ENCODE assay signal across 8 cellular contexts in the genomic region with DNA sequence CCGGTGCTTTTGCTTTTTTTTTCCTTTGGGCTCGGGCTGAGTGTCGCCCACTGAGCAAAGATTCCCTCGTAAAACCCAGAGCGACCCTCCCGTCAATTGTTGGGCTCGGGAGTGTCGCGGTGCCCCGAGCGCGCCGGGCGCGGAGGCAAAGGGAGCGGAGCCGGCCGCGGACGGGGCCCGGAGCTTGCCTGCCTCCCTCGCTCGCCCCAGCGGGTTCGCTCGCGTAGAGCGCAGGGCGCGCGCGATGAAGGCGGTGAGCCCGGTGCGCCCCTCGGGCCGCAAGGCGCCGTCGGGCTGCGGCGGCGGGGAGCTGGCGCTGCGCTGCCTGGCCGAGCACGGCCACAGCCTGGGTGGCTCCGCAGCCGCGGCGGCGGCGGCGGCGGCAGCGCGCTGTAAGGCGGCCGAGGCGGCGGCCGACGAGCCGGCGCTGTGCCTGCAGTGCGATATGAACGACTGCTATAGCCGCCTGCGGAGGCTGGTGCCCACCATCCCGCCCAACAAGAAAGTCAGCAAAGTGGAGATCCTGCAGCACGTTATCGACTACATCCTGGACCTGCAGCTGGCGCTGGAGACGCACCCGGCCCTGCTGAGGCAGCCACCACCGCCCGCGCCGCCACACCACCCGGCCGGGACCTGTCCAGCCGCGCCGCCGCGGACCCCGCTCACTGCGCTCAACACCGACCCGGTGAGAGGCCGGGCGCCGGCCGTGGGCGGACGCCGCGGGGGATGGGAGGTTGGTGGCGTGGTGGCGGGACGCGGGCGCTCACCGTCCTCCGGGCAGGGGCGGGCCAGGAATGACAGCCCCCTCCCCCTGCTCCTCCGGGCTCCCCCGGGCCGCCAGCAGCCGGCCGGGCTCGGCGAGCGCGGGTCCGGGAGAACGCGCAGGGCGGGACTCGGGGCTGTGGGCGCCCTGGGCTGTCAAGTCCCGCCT. TPM values are rescaled to one million over a fixed set of nuclear protein-coding genes. Genes with fewer than 3 reads are reported as not detected.
A peak's percentile ranks its signal among the peaks of the same experiment; 100 is the strongest.
DNase-seq lines count a peak whose midpoint lies in the region; ATAC-seq, FAIRE-seq and TF ChIP-seq lines count a peak whose summit lies in the region.

No MANE protein-coding gene starts in this region.

- H3K23ac ChIP-seq in H1 (ENCODE audit: insufficient read length) (no peak overlapping the region), mesendoderm (ENCODE audit: low read length) (peak overlapping the region; percentile 84)

- no peak overlapping the region; the same call in 1 of the 2 replicates for H2BK5ac ChIP-seq in H1 (ENCODE audit: low read depth, low read length)
- peak overlapping the region; percentile 73 for H2BK5ac ChIP-seq in mesendoderm (ENCODE audit: low read length)

- H3K27me3 ChIP-seq in H1 (replicated peaks in 1 of 4; ENCODE audit: control insufficient read depth in 3 of 4, extremely low read depth in 1 of 4, insufficient read depth in 3 of 4, low read length in 3 of 4), result peaks cover 0 to 4% (median 0%) of the 10 kb centered on the region in 4 experiments; a peak in 2 of 7 replicates
- no peaks in the 10 kb centered on the region for H3K27me3 ChIP-seq in mesendoderm (ENCODE audit: insufficient read depth, low read length, poor library complexity)

- no peak overlapping the region for H3K14ac ChIP-seq in H1 (ENCODE audit: insufficient read length)

- H3K36me3 ChIP-seq in H1 (ENCODE audit: control insufficient read depth in 2 of 4, insufficient read depth in 4 of 4, low read length in 3 of 4) (peaks cover 0 to 18% (median 0%) of the 10 kb centered on the region in 4 experiments; a peak in 1 of 8 replicates), mesendoderm (ENCODE audit: control insufficient read depth, insufficient read depth, low read length) (no peaks in the 10 kb centered on the region)

- H3K4me1 ChIP-seq in H1 (replicated peaks in 1 of 4; ENCODE audit: control insufficient read depth in 3 of 4, insufficient read depth in 4 of 4, low read length in 3 of 4), result peaks cover 0 to 6% (median 2%) of the 10 kb centered on the region in 4 experiments; a peak in 3 of 7 replicates
- H3K4me1 ChIP-seq in mesendoderm (ENCODE audit: control insufficient read depth, low read depth, low read length), result no peaks in the 10 kb centered on the region

- H4K5ac ChIP-seq in H1 (ENCODE audit: insufficient read length, low read depth, low read length) (no peak overlapping the region), mesendoderm (ENCODE audit: low read length) (no peak overlapping the region)

- no peak overlapping the region for H2AFZ ChIP-seq in H1 (ENCODE audit: low read length)

- ATAC-seq in HG03442 (IDR thresholded peaks at IDR 0.05; ENCODE audit: unreplicated experiment) (no peak), GM21825 (IDR thresholded peaks at IDR 0.05; ENCODE audit: unreplicated experiment) (no peak), GM21529 (IDR thresholded peaks at IDR 0.05; ENCODE audit: unreplicated experiment) (no peak)

- H3K27ac ChIP-seq in H1 (ENCODE audit: low read depth, low read length), result no peak overlapping the region
- peak overlapping the region; percentile 90 for H3K27ac ChIP-seq in mesendoderm (ENCODE audit: low read depth, low read length)

- H2BK15ac ChIP-seq in H1 (ENCODE audit: low read length) (no peak overlapping the region), mesendoderm (replicated peaks; ENCODE audit: low read depth) (no peak overlapping the region)

- H4K91ac ChIP-seq in H1 (replicated peaks; ENCODE audit: insufficient read length, low read length), result no peak overlapping the region

- H3K18ac ChIP-seq in H1 (ENCODE audit: extremely low read depth, low read length) (peak overlapping the region; percentile 78; the same call in 1 of the 2 replicates), mesendoderm (ENCODE audit: low read length) (peak overlapping the region; percentile 96)

- CTCF ChIA-PET in H1 (lab: Charles Lee; ENCODE audit: partially characterized antibody), result interaction anchor here (0.6 to 1.4 kb wide), 3 partner anchors 12 to 146 kb away, joined by 3 to 4 read pairs (median 3); no protein-coding TSS in a partner anchor

- no peak for TF ChIP-seq EP300 in H1 (IDR thresholded peaks at IDR 0.05; ENCODE audit: borderline replicate concordance in 1 of 2, low read depth in 2 of 2, low read length in 2 of 2)

- no peak overlapping the region for H2BK20ac ChIP-seq in H1 (ENCODE audit: low read length)

- H3K79me1 ChIP-seq in H1 (ENCODE audit: low read depth, low read length) (no peaks in the 10 kb centered on the region), mesendoderm (ENCODE audit: low read length) (no peaks in the 10 kb centered on the region)

- H3K56ac ChIP-seq in H1 (replicated peaks; ENCODE audit: insufficient read length, low read depth, low read length) (no peak overlapping the region), mesendoderm (ENCODE audit: low read length) (peak overlapping the region; percentile 94)

- H2BK120ac ChIP-seq in H1 (replicated peaks; ENCODE audit: low read depth, low read length), result no peak overlapping the region
- H2BK120ac ChIP-seq in mesendoderm (ENCODE audit: low read depth, low read length), result no peak overlapping the region

- H3K9ac ChIP-seq in H1 (replicated peaks in 1 of 4; ENCODE audit: extremely low read depth in 1 of 4, low read depth in 3 of 4, low read length in 3 of 4) (peak overlapping the region; percentile 46 to 92 (median 70)), mesendoderm (ENCODE audit: low read length) (peak overlapping the region; percentile 91)

- H3K4me3 ChIP-seq in AG10803 (ENCODE audit: low read length) (peak overlapping the region; percentile 78), H1 (ENCODE audit: extremely low read depth in 1 of 4, insufficient read depth in 2 of 4, low read depth in 3 of 4, low read length in 4 of 4) (peak overlapping the region; percentile 73 to 88 (median 84)), mesendoderm (ENCODE audit: low read length) (peak overlapping the region; percentile 50)

- DNase-seq in AG10803 (ENCODE audit: low read depth) (peak; percentile 40), HuH-7.5 (ENCODE audit: low spot score) (peak; percentile 25), H1 (ENCODE audit: low read depth in 1 of 2, low spot score in 2 of 2) (peak in 1 of 2 experiments; percentile 74), mesendoderm (peak; percentile 66), NCI-H128 (lab: John Stamatoyannopoulos, UW; ENCODE audit: unreplicated experiment) (no peak)

- peak overlapping the region; percentile 39; the same call in 1 of the 2 replicates for H2BK12ac ChIP-seq in H1 (ENCODE audit: low read depth, low read length)

- no peak for TF ChIP-seq CTCF in AG10803 (conservative IDR thresholded peaks at IDR 0.05; ENCODE audit: low read length)
- no peak for TF ChIP-seq CTCF in H1 (IDR thresholded peaks at IDR 0.05; ENCODE audit: control extremely low read depth in 1 of 3, insufficient read depth in 1 of 3, low read depth in 1 of 3, low read length in 3 of 3)

- H3K9me3 ChIP-seq in H1 (ENCODE audit: insufficient read depth in 2 of 2, low read depth in 1 of 2, low read length in 1 of 2), result no peaks in the 10 kb centered on the region

- peaks cover 0 to 2% of the 10 kb centered on the region in 2 experiments for H4K20me1 ChIP-seq in H1 (replicated peaks in 1 of 2; ENCODE audit: control insufficient read depth in 1 of 2, insufficient read depth in 2 of 2, low read length in 2 of 2)

- H4K8ac ChIP-seq in H1 (ENCODE audit: extremely low read depth, insufficient read depth, low read length), result peak overlapping the region; percentile 91; the same call in 1 of the 2 replicates
- no peak overlapping the region for H4K8ac ChIP-seq in mesendoderm (ENCODE audit: low read depth, low read length)

- H3K4ac ChIP-seq in H1 (replicated peaks; ENCODE audit: insufficient read length, low read depth, low read length) (no peak overlapping the region), mesendoderm (ENCODE audit: low read depth, low read length) (no peak overlapping the region)

- POLR2A ChIA-PET in H1 (lab: Charles Lee; ENCODE audit: partially characterized antibody), result interaction anchor here (0.5 to 3.2 kb wide), 38 partner anchors 8 to 1647 kb away, joined by 3 to 48 read pairs (median 4); no protein-coding TSS in a partner anchor

- peaks cover 18% of the 10 kb centered on the region for H3K23me2 ChIP-seq in H1 (ENCODE audit: low read depth, low read length)

- TF ChIP-seq POLR2A in H1 (IDR thresholded peaks at IDR 0.05; ENCODE audit: control extremely low read depth in 1 of 2, low read depth in 2 of 2, low read length in 2 of 2), result no peak; a peak in 1 of 3 replicates

- H3K4me2 ChIP-seq in H1 (ENCODE audit: insufficient read depth in 1 of 2, low read depth in 2 of 2, low read length in 2 of 2) (peak overlapping the region; percentile 56 to 79), mesendoderm (ENCODE audit: low read length) (peak overlapping the region; percentile 59)

- no peak for FAIRE-seq in H1 (lab: Jason Lieb, UNC)

- H2AK5ac ChIP-seq in H1 (ENCODE audit: low read depth, low read length) (no peak overlapping the region), mesendoderm (ENCODE audit: low read length) (no peak overlapping the region)

- 0% methylated on average over 51 of the region's 122 CpGs; no CpG with 5 or more reads in 1 of the 2 experiments for WGBS in H1 (ENCODE audit: extremely low coverage in 1 of 2, insufficient coverage in 1 of 2, insufficient read length in 1 of 2, insufficient replicate concordance in 2 of 2, low coverage in 1 of 2, low lambda C conversion rate in 2 of 2, missing lambda C conversion rate in 1 of 2), 2 experiments
- WGBS in mesendoderm (ENCODE audit: extremely low coverage, insufficient coverage, low lambda C conversion rate), result no CpG with 5 or more reads among the region's 122 CpGs

- no peak for TF ChIP-seq RAD21 in H1 (IDR thresholded peaks at IDR 0.05 in 1 of 2, conservative IDR thresholded peaks at IDR 0.05 in 1 of 2; ENCODE audit: low read depth in 2 of 2, low read length in 2 of 2)

- H3K79me2 ChIP-seq in H1 (ENCODE audit: control insufficient read depth in 1 of 2, insufficient read depth in 2 of 2, low read length in 2 of 2) (peaks cover 0 to 13% of the 10 kb centered on the region in 2 experiments; a peak in 2 of 4 replicates), mesendoderm (ENCODE audit: control insufficient read depth, insufficient read depth, low read length) (peaks cover 22% of the 10 kb centered on the region)

TF ChIP-seq in H1, 55 proteins besides CTCF, POLR2A, EP300 and RAD21 (continues in another document):
- TF ChIP-seq CBX5 (IDR thresholded peaks at IDR 0.05; ENCODE audit: low read depth, low read length), result no peak

RNA-seq across cellular contexts. Expression of a gene that starts 0.6 kb away (rescaled TPM):
- total RNA-seq in H1 (2021; fragmentation: NEBNext Ultra II Directional; extraction: Animal tissue kit (Norgen Biotek cat#: 25700)), result 8.3 and 8.8 TPM in 2 replicates
- 2.0 and 4.4 TPM in 2 replicates for polyA plus RNA-seq in H1 (2011; rRNA removed)
- 8.1 TPM for polyA plus RNA-seq in H1 (2011; cell fraction: cytosol; rRNA removed)
- 5.3 TPM for polyA plus RNA-seq in H1 (2011; cell fraction: nucleus; rRNA removed)
- 2.2 to 4.8 TPM (median 3.7 TPM) in 4 replicates for polyA plus RNA-seq in H1 (2012, experiment 1 of 2)
- 2.5 TPM for polyA plus RNA-seq in H1 (2012, experiment 2 of 2)
- 3.1 TPM for polyA plus RNA-seq in H1 (2013, experiment 1 of 2)
- polyA plus RNA-seq in H1 (2013, experiment 2 of 2), result 2.8 TPM
- polyA minus RNA-seq in H1 (2011; rRNA and poly(A)+ RNA removed), result 0.88 and 1.5 TPM in 2 replicates
- polyA minus RNA-seq in H1 (2011; cell fraction: cytosol; rRNA and poly(A)+ RNA removed), result 10.7 TPM
- 14.5 TPM for polyA minus RNA-seq in H1 (2011; cell fraction: nucleus; rRNA and poly(A)+ RNA removed)
- 21.2 TPM for polyA plus RNA-seq in mesendoderm (2013, experiment 1 of 2)
- 20.1 TPM for polyA plus RNA-seq in mesendoderm (2013, experiment 2 of 2)
